28 cellular contexts compared by ENCODE assay signal in genomic region chr4:54189140-54189539, GRCh38. TPM values are rescaled to one million over a fixed set of nuclear protein-coding genes. Genes with fewer than 3 reads are reported as not detected.
DNase-seq lines count a peak whose midpoint lies in the region; ATAC-seq and TF ChIP-seq lines count a peak whose summit lies in the region.
"Had no signal": no experiment of that assay in that cellular context is flagged by ENCODE, and none has a peak within 500 bp of the region (broad histone marks: within the 10 kb centered on the region; RNA-seq: fewer than 3 reads in every experiment).

No MANE protein-coding gene starts in this region.

- no peak for TF ChIP-seq POLR2A in heart left ventricle (IDR thresholded peaks at IDR 0.05)

- H3K27me3 ChIP-seq in heart left ventricle: no peaks in the 10 kb centered on the region
- H3K27me3 ChIP-seq: cardiac muscle cell, foreskin keratinocyte had no signal

- H3K27ac ChIP-seq in heart left ventricle (no peak overlapping the region), substantia nigra (ENCODE audit: low read depth, low read length, poor library complexity, severe bottlenecking) (no peak overlapping the region)
- H3K27ac ChIP-seq: 22Rv1, cardiac muscle cell, coronary artery, epithelial cell of prostate, foreskin keratinocyte, lower lobe of right lung, VCaP had no signal

- H3K9me3 ChIP-seq in heart left ventricle: no peaks in the 10 kb centered on the region
- H3K9me3 ChIP-seq: lower lobe of right lung had no signal

- ATAC-seq in stimulated activated naive B cell treated with anti-CD40 and anti-IgM and Interleukin-4, amounts not matched to agents 10 μg/mL and 1 μg/mL and 100 μg/mL, for 72 hours (replicated peaks): no peak
- ATAC-seq in GM21717 (IDR thresholded peaks at IDR 0.05; ENCODE audit: unreplicated experiment) (no peak), heart left ventricle (no peak)
- ATAC-seq: activated CD4-positive, alpha-beta T cell treated with anti-CD3 and anti-CD28 coated beads for 36 hours; activated CD8-positive, alpha-beta T cell treated with anti-CD3 and anti-CD28 coated beads, Interleukin-2, amount 10 ng/mL, durations not matched to agents 7 days and 5 days; foreskin keratinocyte; lower lobe of right lung; naive thymus-derived CD8-positive, alpha-beta T cell had no signal

- no peak overlapping the region for H3K27ac Mint-ChIP-seq in stimulated activated naive B cell treated with anti-CD40 and anti-IgM and Interleukin-4, amounts not matched to agents 10 μg/mL and 1 μg/mL and 100 μg/mL, for 72 hours
- H3K27ac Mint-ChIP-seq: activated CD4-positive, alpha-beta T cell treated with anti-CD3 and anti-CD28 coated beads for 36 hours; activated CD8-positive, alpha-beta T cell treated with anti-CD3 and anti-CD28 coated beads, Interleukin-2, amount 10 ng/mL, durations not matched to agents 7 days and 5 days; activated naive CD4-positive, alpha-beta T cell treated with anti-CD3 and anti-CD28 coated beads, Interleukin-2, amount 50 U/mL, for 24 hours; naive thymus-derived CD8-positive, alpha-beta T cell had no signal

- H3K9me3 Mint-ChIP-seq in stimulated activated naive B cell treated with anti-CD40 and anti-IgM and Interleukin-4, amounts not matched to agents 10 μg/mL and 1 μg/mL and 100 μg/mL, for 72 hours: peaks cover 0 to 3% of the 10 kb centered on the region in 2 donors
- H3K9me3 Mint-ChIP-seq: activated naive CD4-positive, alpha-beta T cell treated with anti-CD3 and anti-CD28 coated beads, Interleukin-2, amount 50 U/mL, for 24 hours had no signal

- CTCF ChIA-PET in AG04449 (lab: Yijun Ruan, JAX): interaction anchor here (1.2 to 1.5 kb wide), 3 partner anchors 30 to 259 kb away, joined by 3 to 4 read pairs (median 3); no protein-coding TSS in a partner anchor

- H3K4me3 Mint-ChIP-seq in stimulated activated naive B cell treated with anti-CD40 and anti-IgM and Interleukin-4, amounts not matched to agents 10 μg/mL and 1 μg/mL and 100 μg/mL, for 72 hours: no peak overlapping the region
- H3K4me3 Mint-ChIP-seq: activated CD4-positive, alpha-beta T cell treated with anti-CD3 and anti-CD28 coated beads for 36 hours; activated CD8-positive, alpha-beta T cell treated with anti-CD3 and anti-CD28 coated beads, Interleukin-2, amount 10 ng/mL, durations not matched to agents 7 days and 5 days; activated naive CD4-positive, alpha-beta T cell treated with anti-CD3 and anti-CD28 coated beads, Interleukin-2, amount 50 U/mL, for 24 hours; CD4-positive, CD25-positive, alpha-beta regulatory T cell; naive thymus-derived CD8-positive, alpha-beta T cell had no signal

- H3K27me3 Mint-ChIP-seq in stimulated activated naive B cell treated with anti-CD40 and anti-IgM and Interleukin-4, amounts not matched to agents 10 μg/mL and 1 μg/mL and 100 μg/mL, for 72 hours: peaks cover 7 to 16% of the 10 kb centered on the region in 2 donors

- DNase-seq in AG04449 (ENCODE audit: low read depth, low spot score) (peak; percentile 49), LHCN-M2 (ENCODE audit: low read depth) (peak; percentile 49), astrocyte of the hippocampus (ENCODE audit: low read depth, low spot score) (peak; percentile 10), fibroblast of villous mesenchyme (ENCODE audit: low read depth) (peak; percentile 72), heart left ventricle (no peak), substantia nigra (lab: John Stamatoyannopoulos, UW) (no peak)
- no peak for DNase-seq in stimulated activated naive B cell treated with anti-CD40 and anti-IgM and Interleukin-4, amounts not matched to agents 10 μg/mL and 1 μg/mL and 100 μg/mL, for 72 hours
- DNase-seq: activated CD4-positive, alpha-beta T cell treated with anti-CD3 and anti-CD28 coated beads for 36 hours; activated CD8-positive, alpha-beta T cell treated with anti-CD3 and anti-CD28 coated beads, Interleukin-2, amount 10 ng/mL, durations not matched to agents 7 days and 5 days; CD4-positive, CD25-positive, alpha-beta regulatory T cell; effector memory CD4-positive, alpha-beta T cell; foreskin keratinocyte; lower lobe of right lung; midbrain; naive thymus-derived CD8-positive, alpha-beta T cell; NCI-H1048; NCI-H2107; nucleus accumbens; SIG-M5; stimulated activated CD4-positive, alpha-beta T cell treated with anti-CD3 and anti-CD28 coated beads, Interleukin-4, amount 100 ng/mL, for 24 hours; T-helper 9 cell had no signal

- intact Hi-C loops in heart left ventricle (cut with DNase I): loop anchor here in 1 of 10 donors (10.0 kb wide), 1 partner anchor 64 kb away; no protein-coding TSS in a partner anchor

- H3K36me3 Mint-ChIP-seq in stimulated activated naive B cell treated with anti-CD40 and anti-IgM and Interleukin-4, amounts not matched to agents 10 μg/mL and 1 μg/mL and 100 μg/mL, for 72 hours: no peaks in the 10 kb centered on the region
- H3K36me3 Mint-ChIP-seq: activated naive CD4-positive, alpha-beta T cell treated with anti-CD3 and anti-CD28 coated beads, Interleukin-2, amount 50 U/mL, for 24 hours; CD4-positive, CD25-positive, alpha-beta regulatory T cell; naive thymus-derived CD8-positive, alpha-beta T cell had no signal

- H3K4me3 ChIP-seq in AG04449 (ENCODE audit: low read depth, low read length) (no peak overlapping the region), fibroblast of villous mesenchyme (ENCODE audit: low read depth, low read length) (no peak overlapping the region), heart left ventricle (no peak overlapping the region)
- H3K4me3 ChIP-seq: cardiac muscle cell, coronary artery, lower lobe of right lung had no signal

- H3K36me3 ChIP-seq in heart left ventricle: no peaks in the 10 kb centered on the region
- H3K36me3 ChIP-seq: cardiac muscle cell, lower lobe of right lung had no signal

- WGBS in heart left ventricle, 4 donors: 37 to 43% (median 40%) methylated on average over 2 of the region's 2 CpGs

- POLR2A ChIA-PET in AG04449 (lab: Yijun Ruan, JAX): no interaction called here

- peaks cover 0 to 8% (median 0%) of the 10 kb centered on the region in 12 donors for H3K4me1 ChIP-seq in heart left ventricle
- H3K4me1 ChIP-seq: foreskin keratinocyte, lower lobe of right lung had no signal

- TF ChIP-seq CTCF in AG04449 (IDR thresholded peaks at IDR 0.05; ENCODE audit: insufficient read depth, low read length, missing control alignments) (no peak), fibroblast of villous mesenchyme (IDR thresholded peaks at IDR 0.05; ENCODE audit: insufficient read depth, low read depth, low read length) (no peak), heart left ventricle (IDR thresholded peaks at IDR 0.05) (no peak)

- H3K4me1 Mint-ChIP-seq in stimulated activated naive B cell treated with anti-CD40 and anti-IgM and Interleukin-4, amounts not matched to agents 10 μg/mL and 1 μg/mL and 100 μg/mL, for 72 hours: no peaks in the 10 kb centered on the region
- H3K4me1 Mint-ChIP-seq: activated CD4-positive, alpha-beta T cell treated with anti-CD3 and anti-CD28 coated beads for 36 hours; activated naive CD4-positive, alpha-beta T cell treated with anti-CD3 and anti-CD28 coated beads, Interleukin-2, amount 50 U/mL, for 24 hours; CD4-positive, CD25-positive, alpha-beta regulatory T cell; naive thymus-derived CD8-positive, alpha-beta T cell had no signal

RNA-seq across cellular contexts. Expression of gene PDGFRA, which starts 40.0 kb away (rescaled TPM):
- 0.98 and 2.1 TPM in 2 replicates for total RNA-seq in LHCN-M2 (2014; rRNA removed)
- 1.8 TPM for polyA plus RNA-seq in LHCN-M2 (2012)
- total RNA-seq in fibroblast of villous mesenchyme: 208 and 295 TPM in 2 replicates
- 10 to 100 TPM in 8 of 9 donors, 1 to 10 TPM in 1; 8.0 to 58.1 (median 22.6) TPM for total RNA-seq in heart left ventricle
- 10 to 100 TPM in 1 of 2 donors, 1 to 10 TPM in 1; 4.3 to 17.6 TPM for polyA plus RNA-seq in heart left ventricle
- total RNA-seq: activated CD4-positive, alpha-beta T cell treated with anti-CD3 and anti-CD28 coated beads for 36 hours; activated CD8-positive, alpha-beta T cell treated with anti-CD3 and anti-CD28 coated beads, Interleukin-2, amount 10 ng/mL, durations not matched to agents 7 days and 5 days; CD4-positive, CD25-positive, alpha-beta regulatory T cell; naive thymus-derived CD8-positive, alpha-beta T cell had no signal
- polyA plus RNA-seq: CD4-positive, CD25-positive, alpha-beta regulatory T cell; foreskin keratinocyte; naive thymus-derived CD8-positive, alpha-beta T cell had no signal

Comparison
In these comparisons a context has a peak if more than half of its experiments do, and no peak if none do; other contexts are left out.
1. DNase-seq: peak in AG04449 (single experiment), LHCN-M2 (single experiment), astrocyte of the hippocampus (single experiment) and fibroblast of villous mesenchyme (single experiment); none in stimulated activated naive B cell treated with anti-CD40 and anti-IgM and Interleukin-4, amounts not matched to agents 10 μg/mL and 1 μg/mL and 100 μg/mL, for 72 hours (single experiment), heart left ventricle (0 of 5) and substantia nigra (0 of 49).